Comparison of ENCODE assay signal across 8 cellular contexts in the genomic region with DNA sequence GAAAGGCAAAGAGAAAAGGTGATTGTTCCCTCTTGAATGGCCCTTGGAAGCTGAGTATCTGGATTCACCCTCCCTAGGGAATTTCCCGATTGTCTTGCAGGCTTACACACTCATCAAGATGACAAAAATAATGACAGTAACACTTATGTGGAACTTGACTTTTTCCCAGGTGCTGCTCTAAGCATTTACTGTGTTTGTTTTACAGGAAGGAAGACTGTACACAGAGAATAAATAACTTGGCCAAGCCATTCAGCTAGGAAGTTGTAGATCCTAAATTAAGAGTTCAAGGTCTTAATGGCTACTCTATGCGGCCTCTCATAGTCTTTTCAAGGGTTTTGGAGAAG. TPM values are rescaled to one million over a fixed set of nuclear protein-coding genes. Genes with fewer than 3 reads are reported as not detected.
DNase-seq lines count a peak whose midpoint lies in the region; ATAC-seq and TF ChIP-seq lines count a peak whose summit lies in the region.

No MANE protein-coding gene starts in this region.

- peaks cover 30% of the 10 kb centered on the region for H3K9me3 ChIP-seq in endodermal cell (ENCODE audit: control insufficient read depth, low read length)

- no peak overlapping the region for H3K27ac ChIP-seq in endodermal cell (ENCODE audit: low read depth, low read length)
- no peak overlapping the region for H3K27ac ChIP-seq in RWPE1

- H3K36me3 Mint-ChIP-seq in endodermal cell (ENCODE audit: low read depth): no peaks in the 10 kb centered on the region

- CTCF ChIA-PET in RWPE1 (lab: Yijun Ruan, JAX): interaction anchor here (0.6 kb wide), 1 partner anchor 919 kb away, joined by 3 read pairs; no protein-coding TSS in a partner anchor

- H3K27ac Mint-ChIP-seq in endodermal cell: peak overlapping the region; percentile 82

- peak overlapping the region; percentile 52 for H3K4me3 Mint-ChIP-seq in endodermal cell

- H3K36me3 ChIP-seq in endodermal cell (ENCODE audit: control insufficient read depth, insufficient read depth, low read length): no peaks in the 10 kb centered on the region

- H3K27me3 ChIP-seq in endodermal cell (ENCODE audit: control insufficient read depth, insufficient read depth, low read length, poor library complexity, severe bottlenecking): peaks cover 61% of the 10 kb centered on the region

- H3K4me1 Mint-ChIP-seq in endodermal cell: peaks cover 34% of the 10 kb centered on the region

- 37 to 56% methylated on average over 2 of the region's 2 CpGs for WGBS in endodermal cell (ENCODE audit: insufficient coverage in 1 of 2, insufficient read length in 1 of 2), 2 experiments

- POLR2A ChIA-PET in RWPE1 (lab: Yijun Ruan, JAX; ENCODE audit: low non-redundant PET): no interaction called here

- H3K27me3 Mint-ChIP-seq in endodermal cell (ENCODE audit: insufficient read depth): peaks cover 85% of the 10 kb centered on the region

- DNase-seq in DMS53 treated with DMSO at 0.1 percent for 48 hours (lab: John Stamatoyannopoulos, UW; ENCODE audit: unreplicated experiment): peak; percentile 41
- DNase-seq in NCI-H187 (lab: John Stamatoyannopoulos, UW): peak; percentile 22 to 44
- no peak for DNase-seq in endodermal cell
- no peak for DNase-seq in omental fat pad (ENCODE audit: low spot score)
- no peak for DNase-seq in GM19240 (ENCODE audit: insufficient read length, low spot score)
- DNase-seq in RWPE1 (ENCODE audit: low spot score): no peak
- no peak for DNase-seq in NCI-H2107 treated with DMSO at 0.1 percent for 48 hours (lab: John Stamatoyannopoulos, UW; ENCODE audit: unreplicated experiment)
- DNase-seq in RKO (ENCODE audit: low spot score): no peak

- H3K9ac ChIP-seq in endodermal cell (ENCODE audit: extremely low read depth, low read length, poor library complexity, severe bottlenecking): no peak overlapping the region

- H3K9me3 Mint-ChIP-seq in endodermal cell: peaks cover 29% of the 10 kb centered on the region

- peak; percentile 1 for ATAC-seq in omental fat pad (ENCODE audit: low FRiP score)

- peak overlapping the region; percentile 81 for H3K4me3 ChIP-seq in endodermal cell (ENCODE audit: low read length)

- TF ChIP-seq CTCF in endodermal cell (conservative IDR thresholded peaks at IDR 0.05): no peak
- TF ChIP-seq CTCF in omental fat pad (IDR thresholded peaks at IDR 0.05): no peak
- no peak for TF ChIP-seq CTCF in RWPE1 (conservative IDR thresholded peaks at IDR 0.05; ENCODE audit: low read depth)

- peaks cover 9% of the 10 kb centered on the region for H3K4me1 ChIP-seq in endodermal cell (ENCODE audit: control insufficient read depth, insufficient read depth, low read length)

RNA-seq across cellular contexts. Expression of a gene that starts 0.5 kb away (rescaled TPM):
- 1 to 10 TPM in 1 of 2 donors, under 1 TPM in 1; 0.46 to 1.2 TPM for total RNA-seq in endodermal cell
- 2.4 TPM for polyA plus RNA-seq in endodermal cell (2013, experiment 1 of 2)
- polyA plus RNA-seq in endodermal cell (2013, experiment 2 of 2): 2.9 TPM
- total RNA-seq in omental fat pad: 100 to 1,000 TPM in 1 of 4 donors, 10 to 100 TPM in 3; 11.7 to 105 (median 21.0) TPM

Comparison
In these comparisons a context has a peak if more than half of its experiments do, and no peak if none do; other contexts are left out.
1. DNase-seq: peak in DMS53 treated with DMSO at 0.1 percent for 48 hours (single experiment) and NCI-H187 (2 of 2); none in endodermal cell (single experiment), omental fat pad (single experiment), GM19240 (single experiment), RWPE1 (single experiment), NCI-H2107 treated with DMSO at 0.1 percent for 48 hours (single experiment) and RKO (single experiment).
2. RNA of a gene that starts 0.5 kb away (total RNA-seq): 11.7 to 105 TPM in omental fat pad; 0.46 to 1.2 TPM in endodermal cell; every median in the first group is over 4 times any median in the second.